14 cellular contexts compared by ENCODE assay signal in the genomic region with DNA sequence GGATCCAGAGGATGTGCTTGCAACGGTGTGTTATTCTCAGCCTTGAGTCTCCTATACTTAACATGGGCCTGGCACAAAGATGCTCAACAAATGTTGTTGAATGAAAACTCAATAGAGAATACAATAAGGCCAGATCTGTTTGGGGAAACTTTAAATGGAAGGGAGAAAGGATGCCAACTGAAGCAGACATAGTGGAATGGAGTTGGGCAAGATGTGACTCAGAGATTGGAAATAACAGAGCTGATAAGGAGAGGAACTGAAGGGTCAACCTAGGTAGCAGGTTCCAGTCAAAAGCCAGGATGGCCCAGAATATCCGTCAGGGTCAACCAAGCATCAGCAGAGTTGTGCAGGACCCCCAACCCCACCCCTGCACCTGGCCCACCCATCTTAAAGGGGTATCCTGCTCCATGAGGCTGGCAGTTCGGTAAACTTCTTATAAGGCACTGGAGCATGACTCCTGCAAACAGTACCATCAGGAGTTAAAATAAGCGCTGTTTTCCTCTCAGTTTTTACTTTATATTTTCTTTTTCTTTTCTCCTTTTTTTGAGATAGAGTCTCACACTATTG. TPM values are rescaled to one million over a fixed set of nuclear protein-coding genes. Genes with fewer than 3 reads are reported as not detected.
DNase-seq lines count a peak whose midpoint lies in the region; ATAC-seq and TF ChIP-seq lines count a peak whose summit lies in the region.
"Had no signal": no experiment of that assay in that cellular context is flagged by ENCODE, and none has a peak within 500 bp of the region (broad histone marks: within the 10 kb centered on the region; RNA-seq: fewer than 3 reads in every experiment).

No MANE protein-coding gene starts in this region.

- TF ChIP-seq EP300 in sigmoid colon (IDR thresholded peaks at IDR 0.05): no peak

- peaks cover 9% of the 10 kb centered on the region for H3K27me3 Mint-ChIP-seq in activated CD4-positive, alpha-beta T cell treated with anti-CD3 and anti-CD28 coated beads, Interleukin-2, amount 10 ng/mL, durations not matched to agents 7 days and 5 days
- peaks cover 36% of the 10 kb centered on the region for H3K27me3 Mint-ChIP-seq in endodermal cell (ENCODE audit: insufficient read depth)
- H3K27me3 Mint-ChIP-seq in stimulated activated memory B cell treated with anti-CD40 and anti-IgM and Interleukin-4, amounts not matched to agents 10 μg/mL and 1 μg/mL and 100 μg/mL, for 72 hours: peaks cover 6% of the 10 kb centered on the region

- H3K9me2 ChIP-seq in PC-9 (ENCODE audit: insufficient read depth): no peaks in the 10 kb centered on the region

- H3K36me3 ChIP-seq in PC-9 (ENCODE audit: low read depth) (no peaks in the 10 kb centered on the region), endodermal cell (ENCODE audit: control insufficient read depth, insufficient read depth, low read length) (no peaks in the 10 kb centered on the region), sigmoid colon (no peaks in the 10 kb centered on the region)
- H3K36me3 ChIP-seq: adrenal gland had no signal

- H3K27me3 ChIP-seq in PC-9 (ENCODE audit: insufficient read depth, low read depth) (0 out of 2 replicates have a peak, but pooled peaks cover 10% of the 10 kb centered on the region), endodermal cell (ENCODE audit: control insufficient read depth, insufficient read depth, low read length, poor library complexity, severe bottlenecking) (peaks cover 11% of the 10 kb centered on the region), sigmoid colon (peaks cover 0 to 16% (median 0%) of the 10 kb centered on the region in 3 donors)
- H3K27me3 ChIP-seq: adrenal gland had no signal

- no peak overlapping the region for H3K27ac Mint-ChIP-seq in activated CD4-positive, alpha-beta T cell treated with anti-CD3 and anti-CD28 coated beads, Interleukin-2, amount 10 ng/mL, durations not matched to agents 7 days and 5 days
- H3K27ac Mint-ChIP-seq in endodermal cell: no peak overlapping the region
- H3K27ac Mint-ChIP-seq in stimulated activated memory B cell treated with anti-CD40 and anti-IgM and Interleukin-4, amounts not matched to agents 10 μg/mL and 1 μg/mL and 100 μg/mL, for 72 hours: no peak overlapping the region

- ATAC-seq in stimulated activated memory B cell treated with anti-CD40 and anti-IgM and Interleukin-4, amounts not matched to agents 10 μg/mL and 1 μg/mL and 100 μg/mL, for 72 hours: no peak

- no peak overlapping the region for H3K9ac ChIP-seq in endodermal cell (ENCODE audit: extremely low read depth, low read length, poor library complexity, severe bottlenecking)

- peaks cover 7% of the 10 kb centered on the region for H3K36me3 Mint-ChIP-seq in activated CD4-positive, alpha-beta T cell treated with anti-CD3 and anti-CD28 coated beads, Interleukin-2, amount 10 ng/mL, durations not matched to agents 7 days and 5 days (ENCODE audit: low read depth)
- H3K36me3 Mint-ChIP-seq in endodermal cell (ENCODE audit: low read depth): no peaks in the 10 kb centered on the region
- no peaks in the 10 kb centered on the region for H3K36me3 Mint-ChIP-seq in stimulated activated memory B cell treated with anti-CD40 and anti-IgM and Interleukin-4, amounts not matched to agents 10 μg/mL and 1 μg/mL and 100 μg/mL, for 72 hours

- H3K4me2 ChIP-seq in PC-9: peak overlapping the region; percentile 88

- DNase-seq in activated CD4-positive, alpha-beta T cell treated with anti-CD3 and anti-CD28 coated beads, Interleukin-2, amount 10 ng/mL, durations not matched to agents 7 days and 5 days: no peak
- DNase-seq in activated CD4-positive, alpha-beta T cell treated with anti-CD3 and anti-CD28 coated beads for 48 hours: no peak
- DNase-seq in PC-9 (peak in 1 of 2 experiments; percentile 72), endodermal cell (no peak), sigmoid colon (no peak), KG1 (lab: John Stamatoyannopoulos, UW) (no peak), head of caudate nucleus (no peak)
- DNase-seq: activated CD4-positive, alpha-beta T cell treated with anti-CD3 and anti-CD28 coated beads, Interleukin-2, amount 50 U/mL, for 1 hour; NCI-H1092; NCI-H510A treated with DMSO at 0.1 percent for 48 hours; SIG-M5 had no signal

- peaks cover 43% of the 10 kb centered on the region for H3K4me1 Mint-ChIP-seq in activated CD4-positive, alpha-beta T cell treated with anti-CD3 and anti-CD28 coated beads, Interleukin-2, amount 10 ng/mL, durations not matched to agents 7 days and 5 days
- peaks cover 16% of the 10 kb centered on the region for H3K4me1 Mint-ChIP-seq in endodermal cell
- peaks cover 35% of the 10 kb centered on the region for H3K4me1 Mint-ChIP-seq in stimulated activated memory B cell treated with anti-CD40 and anti-IgM and Interleukin-4, amounts not matched to agents 10 μg/mL and 1 μg/mL and 100 μg/mL, for 72 hours

- no peaks in the 10 kb centered on the region for H4K20me1 ChIP-seq in PC-9 (ENCODE audit: insufficient read depth)

- H3K4me1 ChIP-seq in PC-9 (replicated peaks; ENCODE audit: insufficient read depth) (peaks cover 21% of the 10 kb centered on the region), endodermal cell (ENCODE audit: control insufficient read depth, insufficient read depth, low read length) (no peaks in the 10 kb centered on the region), sigmoid colon (peaks cover 0 to 20% (median 17%) of the 10 kb centered on the region in 4 donors)

- H3K4me3 Mint-ChIP-seq in activated CD4-positive, alpha-beta T cell treated with anti-CD3 and anti-CD28 coated beads, Interleukin-2, amount 10 ng/mL, durations not matched to agents 7 days and 5 days: peak overlapping the region; percentile 93
- no peak overlapping the region for H3K4me3 Mint-ChIP-seq in endodermal cell
- no peak overlapping the region for H3K4me3 Mint-ChIP-seq in stimulated activated memory B cell treated with anti-CD40 and anti-IgM and Interleukin-4, amounts not matched to agents 10 μg/mL and 1 μg/mL and 100 μg/mL, for 72 hours

- intact Hi-C loops in PC-9 (cut with micrococcal nuclease; ENCODE audit: unreplicated experiment): loop anchor here (1.0 to 2.0 kb wide), 4 partner anchors 23 to 267 kb away; a partner anchor contains a TSS
- intact Hi-C loops in sigmoid colon (cut with DNase I): loop anchor here (2.0 to 5.0 kb wide), 3 partner anchors 15 to 82 kb away; a partner anchor contains a TSS
- intact Hi-C loops in head of caudate nucleus (cut with DNase I): no loop called here

- TF ChIP-seq POLR2A in sigmoid colon (IDR thresholded peaks at IDR 0.05): no peak

- no peak for TF ChIP-seq CTCF in PC-9 (conservative IDR thresholded peaks at IDR 0.05)
- no peak for TF ChIP-seq CTCF in endodermal cell (conservative IDR thresholded peaks at IDR 0.05)
- TF ChIP-seq CTCF in sigmoid colon (IDR thresholded peaks at IDR 0.05): no peak

- WGBS in endodermal cell (ENCODE audit: insufficient coverage in 1 of 2, insufficient read length in 1 of 2), 2 experiments: 98 to 100% methylated on average over 4 of the region's 4 CpGs
- 88 to 97% methylated on average over 4 of the region's 4 CpGs for WGBS in sigmoid colon, 2 donors

- peaks cover 7% of the 10 kb centered on the region for H3K9me3 Mint-ChIP-seq in activated CD4-positive, alpha-beta T cell treated with anti-CD3 and anti-CD28 coated beads, Interleukin-2, amount 10 ng/mL, durations not matched to agents 7 days and 5 days
- no peaks in the 10 kb centered on the region for H3K9me3 Mint-ChIP-seq in endodermal cell
- no peaks in the 10 kb centered on the region for H3K9me3 Mint-ChIP-seq in stimulated activated memory B cell treated with anti-CD40 and anti-IgM and Interleukin-4, amounts not matched to agents 10 μg/mL and 1 μg/mL and 100 μg/mL, for 72 hours

- CTCF ChIA-PET in activated CD4-positive, alpha-beta T cell treated with anti-CD3 and anti-CD28 coated beads, Interleukin-2, amount 10 ng/mL, durations not matched to agents 7 days and 5 days (lab: Charles Lee): interaction anchor here (0.5 to 2.2 kb wide), 8 partner anchors 13 to 990 kb away, joined by 3 to 5 read pairs (median 4); a partner anchor contains a TSS
- CTCF ChIA-PET in PC-9 (lab: Charles Lee): interaction anchor here (0.5 kb wide), 1 partner anchor 110 kb away, joined by 3 read pairs; no protein-coding TSS in a partner anchor

- peak overlapping the region; percentile 90 for H2AFZ ChIP-seq in PC-9

- POLR2A ChIA-PET in activated CD4-positive, alpha-beta T cell treated with anti-CD3 and anti-CD28 coated beads, Interleukin-2, amount 10 ng/mL, durations not matched to agents 7 days and 5 days (lab: Charles Lee): no interaction called here
- POLR2A ChIA-PET in PC-9 (lab: Charles Lee; ENCODE audit: unreplicated experiment): interaction anchor here (0.5 to 0.7 kb wide), 3 partner anchors 84 to 333 kb away, joined by 4 to 7 read pairs (median 4); no protein-coding TSS in a partner anchor

- BruUV-seq in PC-9 (replicated peaks; lab: Mats Ljungman, UMichigan): no TSS peak

- peaks cover 14% of the 10 kb centered on the region for H3K79me2 ChIP-seq in PC-9 (ENCODE audit: low read depth)

- H3K27ac ChIP-seq in PC-9: peak overlapping the region; percentile 77; the same call in 1 of the 2 replicates
- no peak overlapping the region for H3K27ac ChIP-seq in endodermal cell (ENCODE audit: low read depth, low read length)
- H3K27ac ChIP-seq in sigmoid colon: peak overlapping the region in 3 of 4 donors; percentile 84 to 91 (median 90)

- H3K4me3 ChIP-seq in PC-9 (peak overlapping the region; percentile 69; the same call in 1 of the 2 replicates), endodermal cell (ENCODE audit: low read length) (peak overlapping the region; percentile 93), sigmoid colon (no peak overlapping the region)

- H3F3A ChIP-seq in PC-9 (ENCODE audit: insufficient read depth, low read depth): peaks cover 36% of the 10 kb centered on the region

- H3K9me3 ChIP-seq in PC-9 (ENCODE audit: insufficient read depth, low read depth) (no peaks in the 10 kb centered on the region), endodermal cell (ENCODE audit: control insufficient read depth, low read length) (no peaks in the 10 kb centered on the region), sigmoid colon (no peaks in the 10 kb centered on the region)
- H3K9me3 ChIP-seq: adrenal gland had no signal

RNA-seq across cellular contexts. Expression of a gene that starts 1.0 kb away (rescaled TPM):
- 1 to 10 TPM; 7.7 to 8.7 TPM for total RNA-seq in activated CD4-positive, alpha-beta T cell treated with anti-CD3 and anti-CD28 coated beads, Interleukin-2, amount 10 ng/mL, durations not matched to agents 7 days and 5 days
- total RNA-seq in PC-9 (2021) (2.5 and 4.7 TPM in 2 replicates), endodermal cell (1 to 10 TPM; 2.8 to 3.8 TPM), sigmoid colon (1 to 10 TPM; 2.7 to 5.4 (median 3.9) TPM)
- polyA plus RNA-seq in endodermal cell (2013, experiment 1 of 2): 4.8 TPM
- 5.1 TPM for polyA plus RNA-seq in endodermal cell (2013, experiment 2 of 2)
- 1 to 10 TPM; 1.8 to 3.7 (median 2.1) TPM for polyA plus RNA-seq in sigmoid colon

RNA-seq across cellular contexts. Expression of a gene that starts 15.7 kb away (rescaled TPM):
- total RNA-seq in activated CD4-positive, alpha-beta T cell treated with anti-CD3 and anti-CD28 coated beads, Interleukin-2, amount 10 ng/mL, durations not matched to agents 7 days and 5 days: 1 to 10 TPM; 4.0 to 4.5 TPM
- total RNA-seq in PC-9 (2021): 20.5 and 20.9 TPM in 2 replicates
- 10 to 100 TPM; 21.2 to 24.1 TPM for total RNA-seq in endodermal cell
- 28.0 TPM for polyA plus RNA-seq in endodermal cell (2013, experiment 1 of 2)
- 25.4 TPM for polyA plus RNA-seq in endodermal cell (2013, experiment 2 of 2)
- 10 to 100 TPM in 3 of 4 donors, 1 to 10 TPM in 1; 10.0 to 23.3 (median 12.6) TPM for total RNA-seq in sigmoid colon
- 1 to 10 TPM in 2 of 3 donors, under 1 TPM in 1; 0.92 to 5.8 (median 2.4) TPM for polyA plus RNA-seq in sigmoid colon

RNA-seq across cellular contexts. Expression of a gene that starts 59.7 kb away (rescaled TPM):
- under 1 TPM; 0.33 to 0.50 TPM for total RNA-seq in activated CD4-positive, alpha-beta T cell treated with anti-CD3 and anti-CD28 coated beads, Interleukin-2, amount 10 ng/mL, durations not matched to agents 7 days and 5 days
- not detected in 2 replicates for total RNA-seq in PC-9 (2021)
- not detected for total RNA-seq in endodermal cell
- 4.4 TPM for polyA plus RNA-seq in endodermal cell (2013, experiment 1 of 2)
- 3.2 TPM for polyA plus RNA-seq in endodermal cell (2013, experiment 2 of 2)
- total RNA-seq in sigmoid colon: 10 to 100 TPM in 1 of 4 donors, 1 to 10 TPM in 3; 5.8 to 12.8 (median 7.5) TPM
- polyA plus RNA-seq in sigmoid colon: 1 to 10 TPM in 2 of 3 donors, not detected in 1; 1.2 to 5.6 TPM
- total RNA-seq: renal cortical epithelial cell had no signal

Comparison
In these comparisons a context has a peak if more than half of its experiments do, and no peak if none do; other contexts are left out.
1. H3K4me3 ChIP-seq: peak in PC-9 (single experiment) and endodermal cell (single experiment); none in sigmoid colon (0 of 4).